Comparison of ENCODE assay signal across 1 cellular context in genomic region chr1:113947388-113948107, GRCh38.
TF ChIP-seq lines count a peak whose summit lies in the region.

No MANE protein-coding gene starts in this region.

TF ChIP-seq in IMR-90, 13 proteins besides CTCF, POLR2A, EP300 and RAD21:
- TF ChIP-seq RCOR1 (IDR thresholded peaks at IDR 0.05; ENCODE audit: insufficient replicate concordance, low read length), result no peak
- TF ChIP-seq CEBPB (IDR thresholded peaks at IDR 0.05; ENCODE audit: low read depth, low read length), result no peak
- no peak for TF ChIP-seq ELK1 (IDR thresholded peaks at IDR 0.05; ENCODE audit: borderline replicate concordance, low read depth, low read length)
- no peak for TF ChIP-seq FOS (IDR thresholded peaks at IDR 0.05; ENCODE audit: low read depth, low read length)
- no peak for TF ChIP-seq SMC3 (IDR thresholded peaks at IDR 0.05; ENCODE audit: low read depth, low read length)
- no peak for TF ChIP-seq MXI1 (IDR thresholded peaks at IDR 0.05; ENCODE audit: borderline replicate concordance, low read depth, low read length)
- no peak for TF ChIP-seq CHD1 (IDR thresholded peaks at IDR 0.05; ENCODE audit: low read depth, low read length)
- no peak for TF ChIP-seq RFX5 (IDR thresholded peaks at IDR 0.05; ENCODE audit: low read depth, low read length)
- TF ChIP-seq MAFK (IDR thresholded peaks at IDR 0.05; ENCODE audit: low read depth, low read length), result no peak
- no peak for TF ChIP-seq NFE2L2 (IDR thresholded peaks at IDR 0.05; ENCODE audit: low read depth, low read length)
- no peak for TF ChIP-seq MAZ (IDR thresholded peaks at IDR 0.05; ENCODE audit: borderline replicate concordance, low read depth, low read length)
- no peak for TF ChIP-seq BHLHE40 (IDR thresholded peaks at IDR 0.05; ENCODE audit: low read depth, low read length)
- no peak for TF ChIP-seq USF2 (IDR thresholded peaks at IDR 0.05; ENCODE audit: low read depth, low read length)
